ENCODE assay signal across 7 cellular contexts in genomic region chr3:18295171-18295920, GRCh38.
DNase-seq lines count a peak whose midpoint lies in the region; ATAC-seq and TF ChIP-seq lines count a peak whose summit lies in the region.

No MANE protein-coding gene starts in this region.

- POLR2A ChIA-PET in GM10248 (lab: Yijun Ruan, JAX) = no interaction called here

- ATAC-seq in GM19463 (IDR thresholded peaks at IDR 0.05; ENCODE audit: unreplicated experiment) = peak; percentile 99
- peak; percentile 93 for ATAC-seq in HG03378 (IDR thresholded peaks at IDR 0.05; ENCODE audit: unreplicated experiment)
- ATAC-seq in gastrocnemius medialis = no peak

- DNase-seq in GM10248 (ENCODE audit: extremely low spot score) = peak; percentile 49
- DNase-seq in RPMI8226 = peak; percentile 44
- DNase-seq in fibroblast of peridontal ligament (ENCODE audit: extremely low read depth) = peak; percentile 18
- peak; percentile 10 for DNase-seq in skeletal muscle cell (ENCODE audit: low read depth)
- no peak for DNase-seq in gastrocnemius medialis

- no peak overlapping the region for H3K27ac ChIP-seq in gastrocnemius medialis

- H3K27me3 ChIP-seq in gastrocnemius medialis = no peaks in the 10 kb centered on the region

- intact Hi-C loops in gastrocnemius medialis (cut with DNase I; ENCODE audit: low total_unique reads) = no loop called here

- H3K4me3 ChIP-seq in skeletal muscle cell (ENCODE audit: low read depth, low read length) = no peak overlapping the region
- H3K4me3 ChIP-seq in gastrocnemius medialis = no peak overlapping the region

- H3K9me3 ChIP-seq in gastrocnemius medialis = peaks cover 0 to 9% (median 0%) of the 10 kb centered on the region in 3 donors

- no peak for TF ChIP-seq POLR2A in gastrocnemius medialis (IDR thresholded peaks at IDR 0.05)

- H3K4me1 ChIP-seq in gastrocnemius medialis = no peaks in the 10 kb centered on the region

- in situ Hi-C loops in gastrocnemius medialis (cut with MboI; ENCODE audit: low sequenced_read_pairs in 4 of 4) = no loop called here

- H3K36me3 ChIP-seq in gastrocnemius medialis = no peaks in the 10 kb centered on the region

- CTCF ChIA-PET in GM10248 (lab: Yijun Ruan, JAX) = interaction anchor here (0.8 to 0.9 kb wide), 3 partner anchors 10 to 302 kb away, joined by 3 read pairs; no protein-coding TSS in a partner anchor

- peak; percentile 65 for TF ChIP-seq CTCF in GM10248 (IDR thresholded peaks at IDR 0.05; ENCODE audit: control extremely low read depth, extremely low read depth, low read depth, missing control alignments)
- TF ChIP-seq CTCF in gastrocnemius medialis (IDR thresholded peaks at IDR 0.05 in 4 of 5, conservative IDR thresholded peaks at IDR 0.05 in 1 of 5) = no peak

Comparison
In these comparisons a context has a peak if more than half of its experiments do, and no peak if none do; other contexts are left out.
1. DNase-seq: peak in GM10248 (single experiment), RPMI8226 (single experiment), fibroblast of peridontal ligament (single experiment) and skeletal muscle cell (single experiment); none in gastrocnemius medialis (0 of 2).
2. ATAC-seq: peak in GM19463 (single experiment) and HG03378 (single experiment); none in gastrocnemius medialis (0 of 2).